In the genomic region with DNA sequence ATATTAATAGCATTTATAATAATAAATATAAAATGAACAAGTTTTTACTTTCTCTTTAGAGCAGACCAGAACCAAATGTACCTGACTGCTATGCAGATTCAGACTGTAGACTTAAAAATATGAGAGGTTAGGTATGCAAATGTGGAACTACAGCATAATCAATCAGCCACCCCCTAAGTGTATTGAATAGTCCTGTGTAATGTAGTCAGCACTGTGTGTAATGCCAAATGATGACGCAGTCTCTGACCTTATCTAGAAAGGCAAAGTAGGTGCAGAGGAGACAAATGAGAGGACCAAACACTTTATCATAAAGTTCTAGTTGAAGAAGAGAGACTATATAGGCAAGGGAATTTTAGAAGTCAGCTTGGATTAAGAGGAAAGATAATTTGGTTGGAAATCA, we compare ENCODE assay signal across 2 cellular contexts.
TF ChIP-seq lines count a peak whose summit lies in the region.

No MANE protein-coding gene starts in this region.

TF ChIP-seq in A549, 52 proteins besides CTCF, POLR2A, EP300 and RAD21 (continued from another document):
- TF ChIP-seq ESRRA (IDR thresholded peaks at IDR 0.05; ENCODE audit: borderline replicate concordance, low read length) (no peak), ZFP36 (IDR thresholded peaks at IDR 0.05; ENCODE audit: borderline replicate concordance, partially characterized antibody) (no peak), RCOR1 (IDR thresholded peaks at IDR 0.05; ENCODE audit: low read depth, low read length) (no peak), RARB (CRISPR knock-in tag; IDR thresholded peaks at IDR 0.05) (no peak), CHD4 (IDR thresholded peaks at IDR 0.05; ENCODE audit: borderline replicate concordance) (no peak), ZSCAN20 (CRISPR knock-in tag; IDR thresholded peaks at IDR 0.05) (no peak), SMC3 (IDR thresholded peaks at IDR 0.05) (no peak), RNF2 (IDR thresholded peaks at IDR 0.05; ENCODE audit: borderline replicate concordance, low read depth) (no peak), HOXB5 (CRISPR knock-in tag; IDR thresholded peaks at IDR 0.05) (no peak)
- TF ChIP-seq, protein P1, sequence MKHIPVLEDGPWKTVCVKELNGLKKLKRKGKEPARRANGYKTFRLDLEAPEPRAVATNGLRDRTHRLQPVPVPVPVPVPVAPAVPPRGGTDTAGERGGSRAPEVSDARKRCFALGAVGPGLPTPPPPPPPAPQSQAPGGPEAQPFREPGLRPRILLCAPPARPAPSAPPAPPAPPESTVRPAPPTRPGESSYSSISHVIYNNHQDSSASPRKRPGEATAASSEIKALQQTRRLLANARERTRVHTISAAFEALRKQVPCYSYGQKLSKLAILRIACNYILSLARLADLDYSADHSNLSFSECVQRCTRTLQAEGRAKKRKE (CRISPR knock-in tag; IDR thresholded peaks at IDR 0.05; ENCODE audit: low read depth) = no peak
- TF ChIP-seq, protein P2, sequence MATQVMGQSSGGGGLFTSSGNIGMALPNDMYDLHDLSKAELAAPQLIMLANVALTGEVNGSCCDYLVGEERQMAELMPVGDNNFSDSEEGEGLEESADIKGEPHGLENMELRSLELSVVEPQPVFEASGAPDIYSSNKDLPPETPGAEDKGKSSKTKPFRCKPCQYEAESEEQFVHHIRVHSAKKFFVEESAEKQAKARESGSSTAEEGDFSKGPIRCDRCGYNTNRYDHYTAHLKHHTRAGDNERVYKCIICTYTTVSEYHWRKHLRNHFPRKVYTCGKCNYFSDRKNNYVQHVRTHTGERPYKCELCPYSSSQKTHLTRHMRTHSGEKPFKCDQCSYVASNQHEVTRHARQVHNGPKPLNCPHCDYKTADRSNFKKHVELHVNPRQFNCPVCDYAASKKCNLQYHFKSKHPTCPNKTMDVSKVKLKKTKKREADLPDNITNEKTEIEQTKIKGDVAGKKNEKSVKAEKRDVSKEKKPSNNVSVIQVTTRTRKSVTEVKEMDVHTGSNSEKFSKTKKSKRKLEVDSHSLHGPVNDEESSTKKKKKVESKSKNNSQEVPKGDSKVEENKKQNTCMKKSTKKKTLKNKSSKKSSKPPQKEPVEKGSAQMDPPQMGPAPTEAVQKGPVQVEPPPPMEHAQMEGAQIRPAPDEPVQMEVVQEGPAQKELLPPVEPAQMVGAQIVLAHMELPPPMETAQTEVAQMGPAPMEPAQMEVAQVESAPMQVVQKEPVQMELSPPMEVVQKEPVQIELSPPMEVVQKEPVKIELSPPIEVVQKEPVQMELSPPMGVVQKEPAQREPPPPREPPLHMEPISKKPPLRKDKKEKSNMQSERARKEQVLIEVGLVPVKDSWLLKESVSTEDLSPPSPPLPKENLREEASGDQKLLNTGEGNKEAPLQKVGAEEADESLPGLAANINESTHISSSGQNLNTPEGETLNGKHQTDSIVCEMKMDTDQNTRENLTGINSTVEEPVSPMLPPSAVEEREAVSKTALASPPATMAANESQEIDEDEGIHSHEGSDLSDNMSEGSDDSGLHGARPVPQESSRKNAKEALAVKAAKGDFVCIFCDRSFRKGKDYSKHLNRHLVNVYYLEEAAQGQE (IDR thresholded peaks at IDR 0.05) = no peak

TF ChIP-seq in HCT116, 20 proteins besides CTCF, POLR2A, EP300 and RAD21 (continued from another document):
- TF ChIP-seq, protein P2 (IDR thresholded peaks at IDR 0.05; ENCODE audit: low read depth) = no peak
- TF ChIP-seq TCF7L2 (IDR thresholded peaks at IDR 0.05; ENCODE audit: borderline replicate concordance, extremely low read depth, insufficient read depth, insufficient read length) (no peak), ZNF274 (IDR thresholded peaks at IDR 0.05; ENCODE audit: low read depth, low read length) (no peak), ZFX (IDR thresholded peaks at IDR 0.05) (no peak), POLR2AphosphoS5 (IDR thresholded peaks at IDR 0.05; ENCODE audit: low read depth, low read length) (no peak), SP1 (IDR thresholded peaks at IDR 0.05; ENCODE audit: low read depth) (no peak)
TF ChIP-seq in HCT116: peak in this region for 0.
